ENCODE assay signal across 1 cellular context in the genomic region with DNA sequence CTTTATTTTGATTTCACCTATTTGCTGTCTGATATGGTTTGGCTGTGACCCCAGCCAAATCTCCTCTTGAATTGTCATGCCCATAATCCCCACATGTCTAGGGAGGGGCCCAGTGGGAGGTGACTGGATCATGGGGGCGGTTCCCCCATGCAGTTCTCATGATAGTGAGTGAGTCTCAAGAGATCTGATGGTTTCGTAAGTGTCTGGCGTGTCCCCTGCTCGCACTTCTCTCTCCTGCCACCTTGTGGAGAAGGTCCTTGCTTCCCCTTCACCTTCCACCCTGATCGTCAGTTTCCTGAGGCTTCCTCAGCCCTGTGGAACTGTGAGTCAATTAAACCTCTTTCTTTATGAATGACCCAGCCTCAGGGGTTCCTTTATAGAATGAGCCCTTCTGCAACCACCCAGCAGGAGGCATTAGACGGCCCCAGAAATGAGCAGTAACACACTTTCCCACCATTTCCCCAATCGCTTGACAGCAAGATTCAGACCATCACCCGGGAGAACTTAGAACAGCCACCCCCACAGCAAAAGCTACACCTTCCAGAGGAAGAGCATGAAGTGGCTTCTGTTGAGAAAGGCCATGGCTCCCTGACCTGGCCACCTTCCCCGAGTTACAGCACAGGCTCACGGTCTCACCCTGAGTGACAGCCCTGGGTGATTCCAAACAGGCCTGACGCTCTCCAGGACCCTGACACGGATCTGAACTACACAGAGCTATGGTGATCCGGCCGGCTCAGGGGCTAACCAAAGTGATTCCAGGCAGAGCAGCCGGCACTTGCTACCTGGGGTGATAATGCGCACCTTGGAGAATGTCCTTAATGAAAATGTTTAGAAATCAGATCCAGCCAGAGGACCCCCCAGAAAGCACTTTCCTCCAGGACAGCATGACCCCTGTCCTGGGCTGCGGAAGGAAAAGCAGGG.
TF ChIP-seq lines count a peak whose summit lies in the region.

No MANE protein-coding gene starts in this region.

TF ChIP-seq in K562, 482 proteins besides CTCF, POLR2A, EP300 and RAD21 (continued from another document):
- TF ChIP-seq GTF3C2 (IDR thresholded peaks at IDR 0.05; ENCODE audit: borderline replicate concordance, extremely low read depth, insufficient read length), result no peak
- no peak for TF ChIP-seq SAP30 (IDR thresholded peaks at IDR 0.05; ENCODE audit: borderline replicate concordance, insufficient read depth, low read depth, low read length, poor library complexity, severe bottlenecking)
- TF ChIP-seq JUND (IDR thresholded peaks at IDR 0.05; ENCODE audit: borderline replicate concordance, low read depth, low read length), result 0 out of 2 replicates have a peak, but pooled peaks have one; percentile 9
- TF ChIP-seq JUND (tag; IDR thresholded peaks at IDR 0.05; ENCODE audit: borderline replicate concordance, low read depth, low read length), result no peak; the same call in 2 of the 3 replicates
- 0 out of 2 replicates have a peak, but pooled peaks have one; percentile 13 for TF ChIP-seq ATF7 (IDR thresholded peaks at IDR 0.05)
- TF ChIP-seq POLR3G (IDR thresholded peaks at IDR 0.05; ENCODE audit: extremely low read depth, insufficient read length, insufficient replicate concordance), result no peak
- peak; percentile 49 for TF ChIP-seq SMARCA4 (IDR thresholded peaks at IDR 0.05)
- TF ChIP-seq ZNF354B (CRISPR knock-in tag; IDR thresholded peaks at IDR 0.05), result no peak
- TF ChIP-seq, protein P1, sequence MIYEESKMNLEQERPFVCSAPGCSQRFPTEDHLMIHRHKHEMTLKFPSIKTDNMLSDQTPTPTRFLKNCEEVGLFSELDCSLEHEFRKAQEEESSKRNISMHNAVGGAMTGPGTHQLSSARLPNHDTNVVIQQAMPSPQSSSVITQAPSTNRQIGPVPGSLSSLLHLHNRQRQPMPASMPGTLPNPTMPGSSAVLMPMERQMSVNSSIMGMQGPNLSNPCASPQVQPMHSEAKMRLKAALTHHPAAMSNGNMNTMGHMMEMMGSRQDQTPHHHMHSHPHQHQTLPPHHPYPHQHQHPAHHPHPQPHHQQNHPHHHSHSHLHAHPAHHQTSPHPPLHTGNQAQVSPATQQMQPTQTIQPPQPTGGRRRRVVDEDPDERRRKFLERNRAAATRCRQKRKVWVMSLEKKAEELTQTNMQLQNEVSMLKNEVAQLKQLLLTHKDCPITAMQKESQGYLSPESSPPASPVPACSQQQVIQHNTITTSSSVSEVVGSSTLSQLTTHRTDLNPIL (CRISPR knock-in tag; IDR thresholded peaks at IDR 0.05), result no peak
- TF ChIP-seq, protein P2, sequence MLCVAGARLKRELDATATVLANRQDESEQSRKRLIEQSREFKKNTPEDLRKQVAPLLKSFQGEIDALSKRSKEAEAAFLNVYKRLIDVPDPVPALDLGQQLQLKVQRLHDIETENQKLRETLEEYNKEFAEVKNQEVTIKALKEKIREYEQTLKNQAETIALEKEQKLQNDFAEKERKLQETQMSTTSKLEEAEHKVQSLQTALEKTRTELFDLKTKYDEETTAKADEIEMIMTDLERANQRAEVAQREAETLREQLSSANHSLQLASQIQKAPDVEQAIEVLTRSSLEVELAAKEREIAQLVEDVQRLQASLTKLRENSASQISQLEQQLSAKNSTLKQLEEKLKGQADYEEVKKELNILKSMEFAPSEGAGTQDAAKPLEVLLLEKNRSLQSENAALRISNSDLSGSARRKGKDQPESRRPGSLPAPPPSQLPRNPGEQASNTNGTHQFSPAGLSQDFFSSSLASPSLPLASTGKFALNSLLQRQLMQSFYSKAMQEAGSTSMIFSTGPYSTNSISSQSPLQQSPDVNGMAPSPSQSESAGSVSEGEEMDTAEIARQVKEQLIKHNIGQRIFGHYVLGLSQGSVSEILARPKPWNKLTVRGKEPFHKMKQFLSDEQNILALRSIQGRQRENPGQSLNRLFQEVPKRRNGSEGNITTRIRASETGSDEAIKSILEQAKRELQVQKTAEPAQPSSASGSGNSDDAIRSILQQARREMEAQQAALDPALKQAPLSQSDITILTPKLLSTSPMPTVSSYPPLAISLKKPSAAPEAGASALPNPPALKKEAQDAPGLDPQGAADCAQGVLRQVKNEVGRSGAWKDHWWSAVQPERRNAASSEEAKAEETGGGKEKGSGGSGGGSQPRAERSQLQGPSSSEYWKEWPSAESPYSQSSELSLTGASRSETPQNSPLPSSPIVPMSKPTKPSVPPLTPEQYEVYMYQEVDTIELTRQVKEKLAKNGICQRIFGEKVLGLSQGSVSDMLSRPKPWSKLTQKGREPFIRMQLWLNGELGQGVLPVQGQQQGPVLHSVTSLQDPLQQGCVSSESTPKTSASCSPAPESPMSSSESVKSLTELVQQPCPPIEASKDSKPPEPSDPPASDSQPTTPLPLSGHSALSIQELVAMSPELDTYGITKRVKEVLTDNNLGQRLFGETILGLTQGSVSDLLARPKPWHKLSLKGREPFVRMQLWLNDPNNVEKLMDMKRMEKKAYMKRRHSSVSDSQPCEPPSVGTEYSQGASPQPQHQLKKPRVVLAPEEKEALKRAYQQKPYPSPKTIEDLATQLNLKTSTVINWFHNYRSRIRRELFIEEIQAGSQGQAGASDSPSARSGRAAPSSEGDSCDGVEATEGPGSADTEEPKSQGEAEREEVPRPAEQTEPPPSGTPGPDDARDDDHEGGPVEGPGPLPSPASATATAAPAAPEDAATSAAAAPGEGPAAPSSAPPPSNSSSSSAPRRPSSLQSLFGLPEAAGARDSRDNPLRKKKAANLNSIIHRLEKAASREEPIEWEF (CRISPR knock-in tag; IDR thresholded peaks at IDR 0.05), result no peak
- TF ChIP-seq ZKSCAN1 (IDR thresholded peaks at IDR 0.05; ENCODE audit: low read depth, low read length), result no peak
- TF ChIP-seq PHB2 (IDR thresholded peaks at IDR 0.05; ENCODE audit: low read depth), result no peak
- no peak for TF ChIP-seq ZNF311 (CRISPR knock-in tag; IDR thresholded peaks at IDR 0.05)
- peak; percentile 73 for TF ChIP-seq CHD2 (IDR thresholded peaks at IDR 0.05; ENCODE audit: low read depth, low read length)
- TF ChIP-seq CAMTA2 (CRISPR knock-in tag; conservative IDR thresholded peaks at IDR 0.05), result no peak
- no peak for TF ChIP-seq SMAD4 (CRISPR knock-in tag; conservative IDR thresholded peaks at IDR 0.05)
- TF ChIP-seq CEBPG (CRISPR knock-in tag; IDR thresholded peaks at IDR 0.05), result no peak
- TF ChIP-seq CEBPG (tag; conservative IDR thresholded peaks at IDR 0.05 in 1 of 2, IDR thresholded peaks at IDR 0.05 in 1 of 2), result peak in 1 of 2 experiments; percentile 36; a peak in 1 of 4 replicates
- TF ChIP-seq ZNF655 (CRISPR knock-in tag; IDR thresholded peaks at IDR 0.05), result no peak
- TF ChIP-seq SMC3 (conservative IDR thresholded peaks at IDR 0.05; ENCODE audit: insufficient read depth, low read depth, low read length), result peak; percentile 68
